In the genomic region with DNA sequence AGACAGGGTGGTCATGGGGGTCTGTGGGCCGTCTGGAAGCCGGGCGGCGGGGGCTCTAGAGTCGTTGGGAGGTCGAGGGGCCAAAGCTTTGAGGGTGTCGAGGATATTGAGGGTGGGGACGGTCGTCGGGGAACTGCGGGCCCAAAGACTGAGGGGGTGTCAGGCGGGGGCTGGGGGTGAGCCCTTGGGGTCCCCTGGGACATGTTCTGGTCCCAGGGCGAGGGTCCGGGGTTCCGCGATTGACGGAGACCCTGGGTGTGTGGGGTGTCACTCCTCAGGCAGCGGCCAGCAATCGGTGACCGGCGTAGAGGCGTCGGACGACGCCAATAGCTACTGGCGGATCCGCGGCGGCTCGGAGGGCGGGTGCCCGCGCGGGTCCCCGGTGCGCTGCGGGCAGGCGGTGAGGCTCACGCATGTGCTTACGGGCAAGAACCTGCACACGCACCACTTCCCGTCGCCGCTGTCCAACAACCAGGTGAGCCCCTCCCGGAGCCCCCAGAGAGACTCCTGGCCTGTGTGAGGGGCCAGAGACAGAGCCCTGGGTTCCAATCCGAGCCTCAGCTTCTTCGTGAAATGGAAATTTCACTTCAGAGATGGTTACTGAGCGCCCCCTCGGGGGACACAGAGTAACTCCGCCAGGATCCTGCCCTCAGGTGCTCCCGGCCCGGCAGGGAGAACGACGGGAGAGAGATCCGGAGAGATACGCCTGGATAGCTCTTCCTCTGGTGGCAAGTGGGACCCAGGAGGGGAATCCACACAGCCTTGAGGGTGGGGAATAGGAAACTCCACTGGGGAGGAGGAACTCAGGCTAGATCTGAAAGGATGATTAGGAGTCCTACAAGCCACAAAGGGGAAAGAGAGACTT, we compare ENCODE assay signal across 8 cellular contexts. TPM values are rescaled to one million over a fixed set of nuclear protein-coding genes. Genes with fewer than 3 reads are reported as not detected.
A peak's percentile ranks its signal among the peaks of the same experiment; 100 is the strongest.
DNase-seq lines count a peak whose midpoint lies in the region; ATAC-seq, FAIRE-seq and TF ChIP-seq lines count a peak whose summit lies in the region.

No MANE protein-coding gene starts in this region.

- H3K4me3 ChIP-seq in PC-9 (peak overlapping the region; percentile 67), ovary (peak overlapping the region; percentile 54)

- peak overlapping the region; percentile 82 for H2AFZ ChIP-seq in PC-9

- no peaks in the 10 kb centered on the region; the same call in 1 of the 2 replicates for H4K20me1 ChIP-seq in PC-9 (ENCODE audit: insufficient read depth)

- CTCF ChIA-PET in PC-9 (lab: Charles Lee), result interaction anchor here (0.7 to 2.2 kb wide), 3 partner anchors 14 to 35 kb away, joined by 4 to 12 read pairs (median 4); no protein-coding TSS in a partner anchor

- H3K27ac ChIP-seq in PC-9, result peak overlapping the region; percentile 71
- H3K27ac ChIP-seq in ovary, result no peak overlapping the region

- H3K27me3 ChIP-seq in PC-9 (ENCODE audit: insufficient read depth, low read depth), result no peaks in the 10 kb centered on the region
- no peaks in the 10 kb centered on the region for H3K27me3 ChIP-seq in ovary

- ATAC-seq in GM21367 (IDR thresholded peaks at IDR 0.05; ENCODE audit: unreplicated experiment) (no peak), GM19324 (IDR thresholded peaks at IDR 0.05; ENCODE audit: low FRiP score, unreplicated experiment) (no peak)

- POLR2A ChIA-PET in PC-9 (lab: Charles Lee; ENCODE audit: unreplicated experiment), result interaction anchor here (0.6 kb wide), 2 partner anchors 13 to 14 kb away, joined by 4 to 5 read pairs; no protein-coding TSS in a partner anchor

- no peak for DNase-seq in D721Med (ENCODE audit: insufficient read length, low spot score)
- DNase-seq in HK-2 (ENCODE audit: unreplicated experiment), result peak; percentile 66
- DNase-seq in PC-9, result peak; percentile 37 to 44
- DNase-seq in activated T-helper 9 cell treated with anti-CD3 and anti-CD28 coated beads, Interleukin-2, amount 50 U/mL, for 16 hours (ENCODE audit: low read depth), result peak; percentile 46
- DNase-seq in foreskin melanocyte, result peak; percentile 37
- DNase-seq in ovary, result peak in 2 of 5 donors; percentile 37 to 45

- no TSS peak for BruUV-seq in PC-9 (replicated peaks; lab: Mats Ljungman, UMichigan)

- no peaks in the 10 kb centered on the region for H3F3A ChIP-seq in PC-9 (ENCODE audit: insufficient read depth, low read depth)

- TF ChIP-seq CTCF in D721Med (IDR thresholded peaks at IDR 0.05; ENCODE audit: insufficient read depth, missing control alignments) (peak; percentile 54), PC-9 (conservative IDR thresholded peaks at IDR 0.05) (peak; percentile 68), ovary (IDR thresholded peaks at IDR 0.05) (peak in 1 of 3 donors; percentile 19)

- no peaks in the 10 kb centered on the region; the same call in 1 of the 2 replicates for H3K4me1 ChIP-seq in PC-9 (replicated peaks; ENCODE audit: insufficient read depth)
- H3K4me1 ChIP-seq in ovary (ENCODE audit: insufficient read depth), result peaks cover 2% of the 10 kb centered on the region

- intact Hi-C loops in PC-9 (cut with micrococcal nuclease; ENCODE audit: unreplicated experiment) (no loop called here), ovary (cut with DNase I) (no loop called here)

- no peaks in the 10 kb centered on the region for H3K9me3 ChIP-seq in PC-9 (ENCODE audit: insufficient read depth, low read depth)
- no peaks in the 10 kb centered on the region for H3K9me3 ChIP-seq in ovary

- 1 to 3% (median 1%) methylated on average over 30 to 56 of the region's 56 CpGs for WGBS in ovary, 3 donors

- no peak for TF ChIP-seq POLR2A in ovary (IDR thresholded peaks at IDR 0.05)

- no peak for FAIRE-seq in D721Med (lab: Jason Lieb, UNC)

- H3K9me2 ChIP-seq in PC-9 (ENCODE audit: insufficient read depth), result no peaks in the 10 kb centered on the region

- H3K79me2 ChIP-seq in PC-9 (ENCODE audit: low read depth), result no peaks in the 10 kb centered on the region

- no peaks in the 10 kb centered on the region for H3K36me3 ChIP-seq in PC-9 (ENCODE audit: low read depth)
- H3K36me3 ChIP-seq in ovary, result no peaks in the 10 kb centered on the region

- no peak for TF ChIP-seq EP300 in ovary (IDR thresholded peaks at IDR 0.05)

- peak overlapping the region; percentile 85 for H3K4me2 ChIP-seq in PC-9

RNA-seq across cellular contexts. Expression of gene SDF2L1, which starts 0.7 kb away (rescaled TPM):
- total RNA-seq in PC-9 (2021), result 22.5 and 23.2 TPM in 2 replicates
- 10 to 100 TPM; 10.2 to 30.4 (median 17.0) TPM for total RNA-seq in ovary
- polyA plus RNA-seq in ovary, result 10 to 100 TPM in 1 of 2 donors, 1 to 10 TPM in 1; 2.1 to 15.9 TPM

RNA-seq across cellular contexts. Expression of gene CCDC116, which starts 10.3 kb away (rescaled TPM):
- total RNA-seq in PC-9 (2021), result 0.33 and 0.63 TPM in 2 replicates
- total RNA-seq in ovary, result under 1 TPM; 0.46 to 0.88 (median 0.66) TPM
- under 1 TPM in 1 of 2 donors, not detected in 1; 0.85 TPM for polyA plus RNA-seq in ovary

RNA-seq across cellular contexts. Expression of gene YDJC, which starts 13.0 kb away (rescaled TPM):
- total RNA-seq in PC-9 (2021) (25.7 and 39.1 TPM in 2 replicates), ovary (10 to 100 TPM; 11.4 to 45.1 (median 17.0) TPM)
- polyA plus RNA-seq in ovary, result 10 to 100 TPM in 1 of 2 donors, 1 to 10 TPM in 1; 1.8 to 19.4 TPM

RNA-seq across cellular contexts. Expression of gene PPIL2, which starts 23.0 kb away (rescaled TPM):
- 23.8 and 26.3 TPM in 2 replicates for total RNA-seq in PC-9 (2021)
- 10 to 100 TPM; 13.6 to 35.3 (median 22.5) TPM for total RNA-seq in ovary
- 10 to 100 TPM; 15.5 to 22.0 TPM for polyA plus RNA-seq in ovary
